ENCODE assay signal across 14 cellular contexts in the genomic region with DNA sequence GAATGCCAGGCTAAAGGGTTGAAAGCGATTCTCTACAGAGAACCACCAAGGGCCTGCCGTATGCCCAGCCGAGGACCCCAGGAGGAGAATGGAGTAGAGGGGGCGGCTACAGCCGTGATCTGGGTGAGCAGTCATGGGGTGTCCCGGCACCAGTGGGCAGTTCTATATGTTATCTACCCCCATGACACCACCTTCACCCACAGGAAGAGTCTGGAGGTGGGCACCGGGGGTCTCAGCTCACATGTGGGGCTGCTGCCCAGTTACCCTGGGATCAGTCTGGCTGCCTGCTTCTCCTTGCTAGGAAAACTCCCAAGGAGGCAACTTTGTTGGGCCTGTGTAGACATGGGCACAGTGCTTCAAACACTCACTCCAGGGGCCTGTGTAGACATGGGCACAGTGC.
A peak's percentile ranks its signal among the peaks of the same experiment; 100 is the strongest.
DNase-seq lines count a peak whose midpoint lies in the region; ATAC-seq lines count a peak whose summit lies in the region.
"Had no signal": no experiment of that assay in that cellular context is flagged by ENCODE, and none has a peak within 500 bp of the region (broad histone marks: within the 10 kb centered on the region; RNA-seq: fewer than 3 reads in every experiment).

No MANE protein-coding gene starts in this region.

- H3K4me1 Mint-ChIP-seq in activated naive CD4-positive, alpha-beta T cell treated with anti-CD3 and anti-CD28 coated beads, Interleukin-2, amount 50 U/mL, for 24 hours: peaks cover 73% of the 10 kb centered on the region
- H3K4me1 Mint-ChIP-seq in central memory CD8-positive, alpha-beta T cell: peaks cover 63% of the 10 kb centered on the region
- H3K4me1 Mint-ChIP-seq in naive thymus-derived CD8-positive, alpha-beta T cell: peaks cover 39 to 77% (median 68%) of the 10 kb centered on the region in 4 donors

- no peaks in the 10 kb centered on the region for H3K9me3 Mint-ChIP-seq in activated naive CD4-positive, alpha-beta T cell treated with anti-CD3 and anti-CD28 coated beads, Interleukin-2, amount 50 U/mL, for 24 hours
- H3K9me3 Mint-ChIP-seq in central memory CD8-positive, alpha-beta T cell: no peaks in the 10 kb centered on the region
- H3K9me3 Mint-ChIP-seq in naive thymus-derived CD8-positive, alpha-beta T cell: no peaks in the 10 kb centered on the region

- peaks cover 0 to 9% of the 10 kb centered on the region in 2 donors for H3K4me1 ChIP-seq in aorta (ENCODE audit: control insufficient read depth in 1 of 2, insufficient read depth in 2 of 2, low read length in 2 of 2)
- H3K4me1 ChIP-seq: neural progenitor cell had no signal

- no peaks in the 10 kb centered on the region for H3K36me3 Mint-ChIP-seq in activated naive CD4-positive, alpha-beta T cell treated with anti-CD3 and anti-CD28 coated beads, Interleukin-2, amount 50 U/mL, for 24 hours
- peaks cover 25% of the 10 kb centered on the region for H3K36me3 Mint-ChIP-seq in central memory CD8-positive, alpha-beta T cell (ENCODE audit: insufficient read depth)
- peaks cover 6 to 18% (median 10%) of the 10 kb centered on the region in 3 donors for H3K36me3 Mint-ChIP-seq in naive thymus-derived CD8-positive, alpha-beta T cell

- no peak overlapping the region for H3K4me3 ChIP-seq in aorta (ENCODE audit: low read length in 2 of 2)
- H3K4me3 ChIP-seq: neural progenitor cell, smooth muscle cell, tibial nerve had no signal

- 94 to 96% methylated on average over 7 of the region's 7 CpGs for WGBS in aorta, 2 donors

- POLR2A ChIA-PET in naive thymus-derived CD8-positive, alpha-beta T cell (lab: Charles Lee): interaction anchor here (1.4 to 17.2 kb wide), 3 partner anchors 15 to 34 kb away, joined by 3 to 268 read pairs (median 5); no protein-coding TSS in a partner anchor

- H3K27ac ChIP-seq in aorta (ENCODE audit: low read depth in 1 of 2, low read length in 2 of 2): peak overlapping the region; percentile 98 to 99
- H3K27ac ChIP-seq: neural progenitor cell had no signal

- ATAC-seq in central memory CD8-positive, alpha-beta T cell (replicated peaks; ENCODE audit: extremely low read depth, poor library complexity, severe bottlenecking): no peak
- ATAC-seq in naive thymus-derived CD8-positive, alpha-beta T cell: no peak
- ATAC-seq in aorta (ENCODE audit: low FRiP score) (no peak), HG03457 (IDR thresholded peaks at IDR 0.05; ENCODE audit: unreplicated experiment) (no peak), HG02642 (IDR thresholded peaks at IDR 0.05; ENCODE audit: poor library complexity, unreplicated experiment) (no peak)

- peak overlapping the region; percentile 62 for H3K4me3 Mint-ChIP-seq in activated naive CD4-positive, alpha-beta T cell treated with anti-CD3 and anti-CD28 coated beads, Interleukin-2, amount 50 U/mL, for 24 hours
- no peak overlapping the region for H3K4me3 Mint-ChIP-seq in central memory CD8-positive, alpha-beta T cell
- H3K4me3 Mint-ChIP-seq in naive thymus-derived CD8-positive, alpha-beta T cell: peak overlapping the region in 9 of 10 donors; percentile 9 to 100 (median 98)
- H3K4me3 Mint-ChIP-seq: brain, neural progenitor cell had no signal

- H3K36me3 ChIP-seq in aorta (ENCODE audit: control insufficient read depth in 1 of 2, insufficient read depth in 2 of 2, low read length in 1 of 2): peaks cover 0 to 4% of the 10 kb centered on the region in 2 donors
- H3K36me3 ChIP-seq: neural progenitor cell had no signal

- H3K9me3 ChIP-seq in aorta (ENCODE audit: control insufficient read depth, low read length): no peaks in the 10 kb centered on the region

- H3K27me3 ChIP-seq in aorta (ENCODE audit: control insufficient read depth in 1 of 2, insufficient read depth in 2 of 2, low read length in 1 of 2): no peaks in the 10 kb centered on the region
- H3K27me3 ChIP-seq: neural progenitor cell, tibial nerve had no signal

- DNase-seq in activated naive CD4-positive, alpha-beta T cell treated with anti-CD3 and anti-CD28 coated beads, Interleukin-2, amount 50 U/mL, for 16 hours: no peak
- DNase-seq in central memory CD8-positive, alpha-beta T cell (ENCODE audit: low spot score in 2 of 2): no peak
- no peak for DNase-seq in naive thymus-derived CD8-positive, alpha-beta T cell
- DNase-seq in aorta (no peak), H4 (ENCODE audit: low spot score) (no peak)
- DNase-seq: NCI-H2029, NCI-H82 had no signal

- no peaks in the 10 kb centered on the region for H3K27me3 Mint-ChIP-seq in activated naive CD4-positive, alpha-beta T cell treated with anti-CD3 and anti-CD28 coated beads, Interleukin-2, amount 50 U/mL, for 24 hours
- H3K27me3 Mint-ChIP-seq in central memory CD8-positive, alpha-beta T cell: no peaks in the 10 kb centered on the region
- no peaks in the 10 kb centered on the region for H3K27me3 Mint-ChIP-seq in naive thymus-derived CD8-positive, alpha-beta T cell

- intact Hi-C loops in aorta (cut with DNase I): loop anchor here in 1 of 2 donors (5.0 kb wide), 2 partner anchors 47 to 1328 kb away; a partner anchor contains a TSS

- peak overlapping the region; percentile 88 for H3K27ac Mint-ChIP-seq in activated naive CD4-positive, alpha-beta T cell treated with anti-CD3 and anti-CD28 coated beads, Interleukin-2, amount 50 U/mL, for 24 hours
- peak overlapping the region; percentile 90 for H3K27ac Mint-ChIP-seq in central memory CD8-positive, alpha-beta T cell (ENCODE audit: low read depth)
- peak overlapping the region; percentile 97 to 100 (median 100) for H3K27ac Mint-ChIP-seq in naive thymus-derived CD8-positive, alpha-beta T cell
